Comparison of ENCODE assay signal across 1 cellular context in the genomic region with DNA sequence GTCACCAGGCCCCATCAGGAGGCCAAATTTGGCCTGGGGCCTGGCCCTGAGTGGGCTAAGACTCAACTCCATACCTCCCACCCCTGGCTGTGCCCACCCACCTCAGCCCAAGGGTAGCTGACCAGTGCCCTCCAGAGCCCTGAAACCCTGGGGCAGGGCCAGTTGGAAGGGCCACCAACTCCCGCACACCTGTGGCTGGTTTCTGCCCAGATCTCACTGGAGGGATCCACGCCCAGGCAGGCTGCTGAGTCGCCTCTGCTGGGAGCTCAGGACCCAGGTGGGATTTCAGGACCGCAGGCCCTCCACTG.
TF ChIP-seq lines count a peak whose summit lies in the region.

No MANE protein-coding gene starts in this region.

TF ChIP-seq in A549, 52 proteins besides CTCF, POLR2A, EP300 and RAD21:
- TF ChIP-seq BHLHE40 (IDR thresholded peaks at IDR 0.05; ENCODE audit: low read depth, low read length) = no peak
- TF ChIP-seq, protein P1, sequence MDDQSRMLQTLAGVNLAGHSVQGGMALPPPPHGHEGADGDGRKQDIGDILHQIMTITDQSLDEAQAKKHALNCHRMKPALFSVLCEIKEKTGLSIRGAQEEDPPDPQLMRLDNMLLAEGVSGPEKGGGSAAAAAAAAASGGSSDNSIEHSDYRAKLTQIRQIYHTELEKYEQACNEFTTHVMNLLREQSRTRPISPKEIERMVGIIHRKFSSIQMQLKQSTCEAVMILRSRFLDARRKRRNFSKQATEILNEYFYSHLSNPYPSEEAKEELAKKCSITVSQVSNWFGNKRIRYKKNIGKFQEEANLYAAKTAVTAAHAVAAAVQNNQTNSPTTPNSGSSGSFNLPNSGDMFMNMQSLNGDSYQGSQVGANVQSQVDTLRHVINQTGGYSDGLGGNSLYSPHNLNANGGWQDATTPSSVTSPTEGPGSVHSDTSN (IDR thresholded peaks at IDR 0.05) = no peak
- TF ChIP-seq, protein P2, sequence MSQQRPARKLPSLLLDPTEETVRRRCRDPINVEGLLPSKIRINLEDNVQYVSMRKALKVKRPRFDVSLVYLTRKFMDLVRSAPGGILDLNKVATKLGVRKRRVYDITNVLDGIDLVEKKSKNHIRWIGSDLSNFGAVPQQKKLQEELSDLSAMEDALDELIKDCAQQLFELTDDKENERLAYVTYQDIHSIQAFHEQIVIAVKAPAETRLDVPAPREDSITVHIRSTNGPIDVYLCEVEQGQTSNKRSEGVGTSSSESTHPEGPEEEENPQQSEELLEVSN (IDR thresholded peaks at IDR 0.05; ENCODE audit: borderline replicate concordance, low read depth) = no peak
- TF ChIP-seq MYC (IDR thresholded peaks at IDR 0.05; ENCODE audit: borderline replicate concordance, low read length) = no peak
- TF ChIP-seq, protein P3, sequence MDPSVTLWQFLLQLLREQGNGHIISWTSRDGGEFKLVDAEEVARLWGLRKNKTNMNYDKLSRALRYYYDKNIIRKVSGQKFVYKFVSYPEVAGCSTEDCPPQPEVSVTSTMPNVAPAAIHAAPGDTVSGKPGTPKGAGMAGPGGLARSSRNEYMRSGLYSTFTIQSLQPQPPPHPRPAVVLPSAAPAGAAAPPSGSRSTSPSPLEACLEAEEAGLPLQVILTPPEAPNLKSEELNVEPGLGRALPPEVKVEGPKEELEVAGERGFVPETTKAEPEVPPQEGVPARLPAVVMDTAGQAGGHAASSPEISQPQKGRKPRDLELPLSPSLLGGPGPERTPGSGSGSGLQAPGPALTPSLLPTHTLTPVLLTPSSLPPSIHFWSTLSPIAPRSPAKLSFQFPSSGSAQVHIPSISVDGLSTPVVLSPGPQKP (IDR thresholded peaks at IDR 0.05; ENCODE audit: low read depth, low read length) = no peak
- no peak for TF ChIP-seq CBX8 (IDR thresholded peaks at IDR 0.05)
- TF ChIP-seq, protein P4, sequence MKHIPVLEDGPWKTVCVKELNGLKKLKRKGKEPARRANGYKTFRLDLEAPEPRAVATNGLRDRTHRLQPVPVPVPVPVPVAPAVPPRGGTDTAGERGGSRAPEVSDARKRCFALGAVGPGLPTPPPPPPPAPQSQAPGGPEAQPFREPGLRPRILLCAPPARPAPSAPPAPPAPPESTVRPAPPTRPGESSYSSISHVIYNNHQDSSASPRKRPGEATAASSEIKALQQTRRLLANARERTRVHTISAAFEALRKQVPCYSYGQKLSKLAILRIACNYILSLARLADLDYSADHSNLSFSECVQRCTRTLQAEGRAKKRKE (CRISPR knock-in tag; IDR thresholded peaks at IDR 0.05; ENCODE audit: low read depth) = no peak
- TF ChIP-seq, protein P5, sequence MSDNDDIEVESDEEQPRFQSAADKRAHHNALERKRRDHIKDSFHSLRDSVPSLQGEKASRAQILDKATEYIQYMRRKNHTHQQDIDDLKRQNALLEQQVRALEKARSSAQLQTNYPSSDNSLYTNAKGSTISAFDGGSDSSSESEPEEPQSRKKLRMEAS (IDR thresholded peaks at IDR 0.05) = no peak
- TF ChIP-seq SMC3 (IDR thresholded peaks at IDR 0.05) = no peak
- TF ChIP-seq KDM1A (IDR thresholded peaks at IDR 0.05; ENCODE audit: low read depth) = no peak
- no peak for TF ChIP-seq RNF2 (IDR thresholded peaks at IDR 0.05; ENCODE audit: borderline replicate concordance, low read depth)
- no peak for TF ChIP-seq NFE2L2 (conservative IDR thresholded peaks at IDR 0.05; ENCODE audit: low read length)
- no peak for TF ChIP-seq KDM5A (IDR thresholded peaks at IDR 0.05)
- no peak for TF ChIP-seq HOXB13 (CRISPR knock-in tag; IDR thresholded peaks at IDR 0.05; ENCODE audit: low read depth)
- TF ChIP-seq, protein P6, sequence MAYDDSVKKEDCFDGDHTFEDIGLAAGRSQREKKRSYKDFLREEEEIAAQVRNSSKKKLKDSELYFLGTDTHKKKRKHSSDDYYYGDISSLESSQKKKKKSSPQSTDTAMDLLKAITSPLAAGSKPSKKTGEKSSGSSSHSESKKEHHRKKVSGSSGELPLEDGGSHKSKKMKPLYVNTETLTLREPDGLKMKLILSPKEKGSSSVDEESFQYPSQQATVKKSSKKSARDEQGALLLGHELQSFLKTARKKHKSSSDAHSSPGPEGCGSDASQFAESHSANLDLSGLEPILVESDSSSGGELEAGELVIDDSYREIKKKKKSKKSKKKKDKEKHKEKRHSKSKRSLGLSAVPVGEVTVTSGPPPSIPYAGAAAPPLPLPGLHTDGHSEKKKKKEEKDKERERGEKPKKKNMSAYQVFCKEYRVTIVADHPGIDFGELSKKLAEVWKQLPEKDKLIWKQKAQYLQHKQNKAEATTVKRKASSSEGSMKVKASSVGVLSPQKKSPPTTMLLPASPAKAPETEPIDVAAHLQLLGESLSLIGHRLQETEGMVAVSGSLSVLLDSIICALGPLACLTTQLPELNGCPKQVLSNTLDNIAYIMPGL (CRISPR knock-in tag; IDR thresholded peaks at IDR 0.05; ENCODE audit: borderline replicate concordance) = no peak
- no peak for TF ChIP-seq EHF (CRISPR knock-in tag; IDR thresholded peaks at IDR 0.05)
- TF ChIP-seq, protein P7, sequence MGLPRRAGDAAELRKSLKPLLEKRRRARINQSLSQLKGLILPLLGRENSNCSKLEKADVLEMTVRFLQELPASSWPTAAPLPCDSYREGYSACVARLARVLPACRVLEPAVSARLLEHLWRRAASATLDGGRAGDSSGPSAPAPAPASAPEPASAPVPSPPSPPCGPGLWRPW (IDR thresholded peaks at IDR 0.05) = no peak
- TF ChIP-seq RCOR1 (IDR thresholded peaks at IDR 0.05; ENCODE audit: low read depth, low read length) = no peak
